In genomic region chr10:110490640-110491039, GRCh38 we compare ENCODE assay signal across 2 cellular contexts.
TF ChIP-seq lines count a peak whose summit lies in the region.

No MANE protein-coding gene starts in this region.

TF ChIP-seq in A549, 52 proteins besides CTCF, POLR2A, EP300 and RAD21:
- TF ChIP-seq ELK1 (IDR thresholded peaks at IDR 0.05; ENCODE audit: low read depth, low read length), result no peak
- TF ChIP-seq TP53 (CRISPR knock-in tag; IDR thresholded peaks at IDR 0.05), result no peak
- no peak for TF ChIP-seq ZC3H11A (IDR thresholded peaks at IDR 0.05)
- no peak for TF ChIP-seq KDM1A (IDR thresholded peaks at IDR 0.05; ENCODE audit: low read depth)
- no peak for TF ChIP-seq MYC (IDR thresholded peaks at IDR 0.05; ENCODE audit: borderline replicate concordance, low read length)
- no peak for TF ChIP-seq JUNB (IDR thresholded peaks at IDR 0.05)
- TF ChIP-seq HOXB5 (CRISPR knock-in tag; IDR thresholded peaks at IDR 0.05), result no peak
- no peak for TF ChIP-seq CHD4 (IDR thresholded peaks at IDR 0.05; ENCODE audit: borderline replicate concordance)
- TF ChIP-seq HMGXB4 (CRISPR knock-in tag; IDR thresholded peaks at IDR 0.05; ENCODE audit: borderline replicate concordance), result no peak
- TF ChIP-seq FOXS1 (CRISPR knock-in tag; IDR thresholded peaks at IDR 0.05), result no peak
- no peak for TF ChIP-seq NPAS2 (CRISPR knock-in tag; IDR thresholded peaks at IDR 0.05; ENCODE audit: borderline replicate concordance)
- TF ChIP-seq SMC3 (IDR thresholded peaks at IDR 0.05), result no peak
- no peak for TF ChIP-seq RARB (CRISPR knock-in tag; IDR thresholded peaks at IDR 0.05)
- no peak for TF ChIP-seq HEYL (CRISPR knock-in tag; IDR thresholded peaks at IDR 0.05)

TF ChIP-seq in H1, 55 proteins besides CTCF, POLR2A, EP300 and RAD21:
- no peak for TF ChIP-seq GABPA (IDR thresholded peaks at IDR 0.05; ENCODE audit: borderline replicate concordance, insufficient read depth, low read length)
- no peak for TF ChIP-seq FOSL1 (IDR thresholded peaks at IDR 0.05; ENCODE audit: insufficient read depth, low read depth, low read length)
- TF ChIP-seq PHF8 (conservative IDR thresholded peaks at IDR 0.05; ENCODE audit: low read depth, low read length), result no peak
- TF ChIP-seq BACH1 (IDR thresholded peaks at IDR 0.05; ENCODE audit: low read length), result no peak
- TF ChIP-seq, protein P1, sequence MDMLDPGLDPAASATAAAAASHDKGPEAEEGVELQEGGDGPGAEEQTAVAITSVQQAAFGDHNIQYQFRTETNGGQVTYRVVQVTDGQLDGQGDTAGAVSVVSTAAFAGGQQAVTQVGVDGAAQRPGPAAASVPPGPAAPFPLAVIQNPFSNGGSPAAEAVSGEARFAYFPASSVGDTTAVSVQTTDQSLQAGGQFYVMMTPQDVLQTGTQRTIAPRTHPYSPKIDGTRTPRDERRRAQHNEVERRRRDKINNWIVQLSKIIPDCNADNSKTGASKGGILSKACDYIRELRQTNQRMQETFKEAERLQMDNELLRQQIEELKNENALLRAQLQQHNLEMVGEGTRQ (IDR thresholded peaks at IDR 0.05; ENCODE audit: low read length), result no peak
- TF ChIP-seq SP1 (IDR thresholded peaks at IDR 0.05; ENCODE audit: low read depth, low read length), result no peak
- TF ChIP-seq NRF1 (IDR thresholded peaks at IDR 0.05; ENCODE audit: low read depth, low read length), result no peak
- no peak for TF ChIP-seq CBX8 (IDR thresholded peaks at IDR 0.05; ENCODE audit: borderline replicate concordance, low read depth, low read length)
- TF ChIP-seq SIN3A (conservative IDR thresholded peaks at IDR 0.05 in 1 of 2, IDR thresholded peaks at IDR 0.05 in 1 of 2; ENCODE audit: low read depth in 1 of 2, low read length in 2 of 2), result no peak
- no peak for TF ChIP-seq EGR1 (IDR thresholded peaks at IDR 0.05; ENCODE audit: borderline replicate concordance, low read depth, low read length)
- no peak for TF ChIP-seq SP4 (IDR thresholded peaks at IDR 0.05; ENCODE audit: low read length)
- TF ChIP-seq KDM4A (IDR thresholded peaks at IDR 0.05; ENCODE audit: low read depth, low read length, severe bottlenecking), result no peak
- no peak for TF ChIP-seq JUN (IDR thresholded peaks at IDR 0.05; ENCODE audit: low read depth, low read length)
- TF ChIP-seq ZNF274 (IDR thresholded peaks at IDR 0.05; ENCODE audit: borderline replicate concordance, extremely low read depth, low read length), result no peak
- TF ChIP-seq SRF (IDR thresholded peaks at IDR 0.05; ENCODE audit: low read depth, low read length), result no peak
- TF ChIP-seq ASH2L (IDR thresholded peaks at IDR 0.05; ENCODE audit: low read length), result no peak
- no peak for TF ChIP-seq ATF2 (IDR thresholded peaks at IDR 0.05; ENCODE audit: low read length)
- TF ChIP-seq NANOG (IDR thresholded peaks at IDR 0.05; ENCODE audit: insufficient read depth, low read depth, low read length, poor library complexity, severe bottlenecking), result no peak
- TF ChIP-seq CREB1 (IDR thresholded peaks at IDR 0.05), result no peak
